Comparison of ENCODE assay signal across 14 cellular contexts in genomic region chr6:44660561-44661220, GRCh38.
A peak's percentile ranks its signal among the peaks of the same experiment; 100 is the strongest.
DNase-seq lines count a peak whose midpoint lies in the region; ATAC-seq and TF ChIP-seq lines count a peak whose summit lies in the region.
"Had no signal": no experiment of that assay in that cellular context is flagged by ENCODE, and none has a peak within 500 bp of the region (broad histone marks: within the 10 kb centered on the region; RNA-seq: fewer than 3 reads in every experiment).

No MANE protein-coding gene starts in this region.

- H3K9ac ChIP-seq in neuronal stem cell (ENCODE audit: low read depth, low read length, poor library complexity) = no peak overlapping the region

- no peak for TF ChIP-seq CTCF in C4-2B (conservative IDR thresholded peaks at IDR 0.05)
- TF ChIP-seq CTCF in fibroblast of mammary gland (conservative IDR thresholded peaks at IDR 0.05; ENCODE audit: control insufficient read depth, insufficient read depth, low read depth, low read length) = no peak

- no peak overlapping the region for H2BK15ac ChIP-seq in neuronal stem cell (ENCODE audit: low read length)

- peak overlapping the region; percentile 11 for H3K18ac ChIP-seq in neuronal stem cell (ENCODE audit: low read length)

- no peaks in the 10 kb centered on the region for H3K36me3 ChIP-seq in neuronal stem cell (replicated peaks in 1 of 2; ENCODE audit: control insufficient read depth in 2 of 2, insufficient read depth in 2 of 2, low read length in 2 of 2)

- H3K4me1 ChIP-seq in neuronal stem cell (ENCODE audit: control insufficient read depth in 2 of 2, insufficient read depth in 1 of 2, low read depth in 1 of 2, low read length in 2 of 2) = peaks cover 29 to 49% of the 10 kb centered on the region in 2 donors
- H3K4me1 ChIP-seq: psoas muscle had no signal

- no peaks in the 10 kb centered on the region for H3K9me3 ChIP-seq in neuronal stem cell (replicated peaks in 1 of 2; ENCODE audit: control insufficient read depth in 2 of 2, insufficient read depth in 1 of 2, low read depth in 1 of 2, low read length in 2 of 2)
- H3K9me3 ChIP-seq: psoas muscle had no signal

- H4K8ac ChIP-seq in neuronal stem cell (ENCODE audit: low read depth, low read length) = no peak overlapping the region

- no peak overlapping the region for H3K4ac ChIP-seq in neuronal stem cell (ENCODE audit: low read length)

- WGBS in neuronal stem cell (ENCODE audit: extremely low coverage in 2 of 2, insufficient read length in 2 of 2, insufficient replicate concordance in 1 of 2), 2 donors = no CpG with 5 or more reads among the region's 9 CpGs

- peak; percentile 76 for DNase-seq in RPMI7951 (ENCODE audit: low read depth)
- DNase-seq in fibroblast of mammary gland (ENCODE audit: low read depth) = peak; percentile 30
- DNase-seq in neuronal stem cell (ENCODE audit: low spot score) = no peak
- DNase-seq in HEK293T (ENCODE audit: extremely low spot score) = no peak
- no peak for DNase-seq in UCSD-AML1 (lab: John Stamatoyannopoulos, UW; ENCODE audit: unreplicated experiment)
- DNase-seq: activated CD8-positive, alpha-beta T cell treated with anti-CD3 and anti-CD28 coated beads for 36 hours; Calu3; Kasumi-1; NCI-H226; psoas muscle had no signal

- no peak overlapping the region for H3K4me2 ChIP-seq in neuronal stem cell (ENCODE audit: insufficient read depth, low read length, poor library complexity, severe bottlenecking)

- ATAC-seq in HG03039 (IDR thresholded peaks at IDR 0.05; ENCODE audit: unreplicated experiment) = no peak
- no peak for ATAC-seq in GM21423 (IDR thresholded peaks at IDR 0.05; ENCODE audit: unreplicated experiment)
- ATAC-seq: activated CD8-positive, alpha-beta T cell treated with anti-CD3 and anti-CD28 coated beads for 36 hours; psoas muscle had no signal

- CTCF ChIA-PET in HEK293T (lab: Yijun Ruan, JAX) = interaction anchor here (0.6 to 2.4 kb wide), 2 partner anchors 185 to 773 kb away, joined by 3 to 9 read pairs; no protein-coding TSS in a partner anchor

- no peaks in the 10 kb centered on the region for H3K79me1 ChIP-seq in neuronal stem cell (ENCODE audit: low read depth, low read length)

- H2BK12ac ChIP-seq in neuronal stem cell (ENCODE audit: low read length) = no peak overlapping the region

- no peak overlapping the region for H2AFZ ChIP-seq in neuronal stem cell (ENCODE audit: low read length)

- H3K27ac ChIP-seq in C4-2B (peak overlapping the region; percentile 23; the same call in 1 of the 2 replicates), neuronal stem cell (replicated peaks; ENCODE audit: low read length) (no peak overlapping the region)
- H3K27ac ChIP-seq: coronary artery, psoas muscle had no signal

- H2AK5ac ChIP-seq in neuronal stem cell (ENCODE audit: low read depth, low read length) = no peak overlapping the region

- H3K4me3 ChIP-seq in fibroblast of mammary gland (ENCODE audit: control insufficient read depth, low read depth, low read length) (no peak overlapping the region), neuronal stem cell (ENCODE audit: low read length in 2 of 2) (no peak overlapping the region)
- H3K4me3 ChIP-seq: coronary artery, psoas muscle had no signal

- H4K91ac ChIP-seq in neuronal stem cell (ENCODE audit: low read depth, low read length, poor library complexity) = no peak overlapping the region

- no peak overlapping the region for H3K23ac ChIP-seq in neuronal stem cell (ENCODE audit: low read depth, low read length, poor library complexity)

- POLR2A ChIA-PET in HEK293T (lab: Yijun Ruan, JAX) = no interaction called here

- no peak overlapping the region for H3K14ac ChIP-seq in neuronal stem cell (ENCODE audit: low read length)

- no peaks in the 10 kb centered on the region for H3K27me3 ChIP-seq in neuronal stem cell (ENCODE audit: control insufficient read depth in 3 of 3, insufficient read depth in 3 of 3, low read depth in 1 of 3, low read length in 3 of 3)

- no peak overlapping the region for H2BK120ac ChIP-seq in neuronal stem cell (ENCODE audit: low read depth, low read length)

- no peak overlapping the region for H2BK5ac ChIP-seq in neuronal stem cell (ENCODE audit: low read length)

TF ChIP-seq in HEK293T, 16 proteins besides CTCF, POLR2A, EP300 and RAD21:
- TF ChIP-seq SUZ12 (IDR thresholded peaks at IDR 0.05) (no peak), PKNOX1 (IDR thresholded peaks at IDR 0.05) (no peak), CTBP1 (IDR thresholded peaks at IDR 0.05; ENCODE audit: borderline replicate concordance) (no peak), SP1 (IDR thresholded peaks at IDR 0.05) (no peak), LEF1 (IDR thresholded peaks at IDR 0.05; ENCODE audit: borderline replicate concordance) (no peak)

Comparison
In these comparisons a context has a peak if more than half of its experiments do, and no peak if none do; other contexts are left out.
1. DNase-seq: peak in RPMI7951 (single experiment) and fibroblast of mammary gland (single experiment); none in neuronal stem cell (single experiment), HEK293T (single experiment) and UCSD-AML1 (single experiment).